Comparison of ENCODE assay signal across 8 cellular contexts in genomic region chr2:69386376-69386775, GRCh38.
DNase-seq lines count a peak whose midpoint lies in the region; ATAC-seq lines count a peak whose summit lies in the region.

No MANE protein-coding gene starts in this region.

- H3K9me3 ChIP-seq in BLaER1 treated with 17β-estradiol and CSF1 and Interleukin-3, amounts not matched to agents 10 nM and 100 nM (replicated peaks in 1 of 11): no peaks in the 10 kb centered on the region

- peak overlapping the region; percentile 84 to 94 (median 91) for H3K4me2 ChIP-seq in BLaER1 treated with 17β-estradiol and CSF1 and Interleukin-3, amounts not matched to agents 10 nM and 100 nM

- peak overlapping the region; percentile 77 to 88 (median 85) for H3K9ac ChIP-seq in BLaER1 treated with 17β-estradiol and CSF1 and Interleukin-3, amounts not matched to agents 10 nM and 100 nM

- H3K4me3 ChIP-seq in BLaER1 treated with 17β-estradiol and CSF1 and Interleukin-3, amounts not matched to agents 10 nM and 100 nM: peak overlapping the region; percentile 75 to 89 (median 80)
- H3K4me3 ChIP-seq in skeletal muscle cell (ENCODE audit: low read depth, low read length): peak overlapping the region; percentile 67

- peak; percentile 14 for ATAC-seq in GM21381 (IDR thresholded peaks at IDR 0.05; ENCODE audit: unreplicated experiment)
- ATAC-seq in GM21367 (IDR thresholded peaks at IDR 0.05; ENCODE audit: unreplicated experiment): no peak

- H3K27me3 ChIP-seq in BLaER1 treated with 17β-estradiol and CSF1 and Interleukin-3, amounts not matched to agents 10 nM and 100 nM: no peaks in the 10 kb centered on the region

- H4K20me1 ChIP-seq in BLaER1 treated with 17β-estradiol and CSF1 and Interleukin-3, amounts not matched to agents 10 nM and 100 nM: peaks cover 0 to 42% (median 11%) of the 10 kb centered on the region in 11 experiments; a peak in 12 of 22 replicates

- H3K27ac ChIP-seq in BLaER1 treated with 17β-estradiol and CSF1 and Interleukin-3, amounts not matched to agents 10 nM and 100 nM: peak overlapping the region; percentile 66 to 85 (median 80)

- H3K36me3 ChIP-seq in BLaER1 treated with 17β-estradiol and CSF1 and Interleukin-3, amounts not matched to agents 10 nM and 100 nM: peaks cover 0 to 15% (median 0%) of the 10 kb centered on the region in 11 experiments; a peak in 6 of 22 replicates

- DNase-seq in RPMI8226: peak; percentile 7
- DNase-seq in fibroblast of peridontal ligament (ENCODE audit: extremely low read depth): peak; percentile 12
- no peak for DNase-seq in skeletal muscle cell (ENCODE audit: low read depth)
- no peak for DNase-seq in stimulated activated CD4-positive, alpha-beta T cell treated with anti-CD3 and anti-CD28 coated beads, Interleukin-1b, Interleukin-23, amount 100 ng/mL, for 48 hours
- no peak for DNase-seq in stimulated activated CD4-positive, alpha-beta T cell treated with anti-CD3 and anti-CD28 coated beads, Interleukin-15, amount 100 ng/mL, for 24 hours

- peaks cover 46 to 70% (median 53%) of the 10 kb centered on the region in 10 experiments for H3K4me1 ChIP-seq in BLaER1 treated with 17β-estradiol and CSF1 and Interleukin-3, amounts not matched to agents 10 nM and 100 nM

Comparison
In these comparisons a context has a peak if more than half of its experiments do, and no peak if none do; other contexts are left out.
1. DNase-seq: peak in RPMI8226 (single experiment) and fibroblast of peridontal ligament (single experiment); none in skeletal muscle cell (single experiment), stimulated activated CD4-positive, alpha-beta T cell treated with anti-CD3 and anti-CD28 coated beads, Interleukin-1b, Interleukin-23, amount 100 ng/mL, for 48 hours (single experiment) and stimulated activated CD4-positive, alpha-beta T cell treated with anti-CD3 and anti-CD28 coated beads, Interleukin-15, amount 100 ng/mL, for 24 hours (single experiment).